ENCODE assay signal across 21 cellular contexts in genomic region chr1:213829806-213830205, GRCh38.
A peak's percentile ranks its signal among the peaks of the same experiment; 100 is the strongest.
DNase-seq lines count a peak whose midpoint lies in the region; ATAC-seq and TF ChIP-seq lines count a peak whose summit lies in the region.
"Had no signal": no experiment of that assay in that cellular context is flagged by ENCODE, and none has a peak within 500 bp of the region (broad histone marks: within the 10 kb centered on the region; RNA-seq: fewer than 3 reads in every experiment).

No MANE protein-coding gene starts in this region.

- no peak for ATAC-seq in omental fat pad (ENCODE audit: low FRiP score)
- ATAC-seq: HepG2, T-helper 17 cell had no signal

- TF ChIP-seq CTCF in omental fat pad (IDR thresholded peaks at IDR 0.05), result no peak

- DNase-seq in DMS 273 (lab: John Stamatoyannopoulos, UW; ENCODE audit: unreplicated experiment) (peak; percentile 88), NCI-H1105 (lab: John Stamatoyannopoulos, UW) (peak; percentile 7), NCI-H2171 (lab: John Stamatoyannopoulos, UW) (peak; percentile 6), cerebellum (ENCODE audit: low spot score) (peak; percentile 50), NK-92 (lab: John Stamatoyannopoulos, UW; ENCODE audit: unreplicated experiment) (no peak), omental fat pad (ENCODE audit: low spot score) (no peak)
- DNase-seq in effector CD8-positive, alpha-beta T cell (lab: John Stamatoyannopoulos, UW), result no peak
- DNase-seq: CD4-positive, alpha-beta T cell; COR-L47; DND-41; H7; KBM-7; MM.1S; NCI-H1048; NCI-H1930; NCI-H345; NCI-H526; Right ventricle myocardium superior; SW 1271; T-helper 17 cell had no signal

Comparison
In these comparisons a context has a peak if more than half of its experiments do, and no peak if none do; other contexts are left out.
1. DNase-seq: peak in DMS 273 (single experiment), NCI-H1105 (single experiment), NCI-H2171 (single experiment) and cerebellum (single experiment); none in NK-92 (single experiment), effector CD8-positive, alpha-beta T cell (single experiment) and omental fat pad (single experiment).